Comparison of ENCODE assay signal across 1 cellular context in genomic region chr13:99498304-99499161, GRCh38.
TF ChIP-seq lines count a peak whose summit lies in the region.

No MANE protein-coding gene starts in this region.

TF ChIP-seq in HepG2, 621 proteins besides CTCF, POLR2A, EP300 and RAD21 (continued from another document and continues in another):
- TF ChIP-seq ZNF276 (CRISPR knock-in tag; IDR thresholded peaks at IDR 0.05; ENCODE audit: low read depth) (0 out of 2 replicates have a peak, but pooled peaks have one; percentile 34), EED (CRISPR knock-in tag; IDR thresholded peaks at IDR 0.05) (no peak), ZNF782 (CRISPR knock-in tag; IDR thresholded peaks at IDR 0.05; ENCODE audit: borderline replicate concordance) (peak; percentile 48; the same call in 1 of the 2 replicates), ZBTB25 (CRISPR knock-in tag; IDR thresholded peaks at IDR 0.05) (peak; percentile 91), ZHX2 (IDR thresholded peaks at IDR 0.05; ENCODE audit: low read depth) (peak; percentile 75), ZHX2 (CRISPR knock-in tag; IDR thresholded peaks at IDR 0.05; ENCODE audit: borderline replicate concordance) (no peak), TBP (CRISPR knock-in tag; IDR thresholded peaks at IDR 0.05) (no peak), TRAFD1 (CRISPR knock-in tag; IDR thresholded peaks at IDR 0.05; ENCODE audit: borderline replicate concordance) (no peak), PRDM10 (CRISPR knock-in tag; IDR thresholded peaks at IDR 0.05; ENCODE audit: low read depth) (no peak; the same call in 1 of the 2 replicates), ZNF607 (CRISPR knock-in tag; IDR thresholded peaks at IDR 0.05; ENCODE audit: borderline replicate concordance) (peak; percentile 93), ZNF451 (CRISPR knock-in tag; IDR thresholded peaks at IDR 0.05) (no peak), ELF3 (CRISPR knock-in tag; IDR thresholded peaks at IDR 0.05) (peak; percentile 80), CREB3 (CRISPR knock-in tag; IDR thresholded peaks at IDR 0.05) (no peak), CREM (IDR thresholded peaks at IDR 0.05) (peak; percentile 82), CREM (CRISPR knock-in tag; IDR thresholded peaks at IDR 0.05) (no peak), ZEB1 (IDR thresholded peaks at IDR 0.05; ENCODE audit: insufficient replicate concordance, low read depth) (peak; percentile 94), ZNF431 (CRISPR knock-in tag; IDR thresholded peaks at IDR 0.05; ENCODE audit: borderline replicate concordance, low read depth) (no peak), ZNF142 (CRISPR knock-in tag; IDR thresholded peaks at IDR 0.05) (no peak), ZNF124 (CRISPR knock-in tag; IDR thresholded peaks at IDR 0.05) (peak; percentile 39; the same call in 1 of the 2 replicates), CEBPG (CRISPR knock-in tag; IDR thresholded peaks at IDR 0.05) (no peak), HDAC6 (IDR thresholded peaks at IDR 0.05; ENCODE audit: low read depth, low read length) (no peak), HNF1A (IDR thresholded peaks at IDR 0.05; ENCODE audit: low read depth) (0 out of 2 replicates have a peak, but pooled peaks have one; percentile 38), HNF1A (CRISPR knock-in tag; IDR thresholded peaks at IDR 0.05; ENCODE audit: borderline replicate concordance) (peak; percentile 55; the same call in 1 of the 2 replicates), RXRA (CRISPR knock-in tag; IDR thresholded peaks at IDR 0.05) (no peak), ZNF83 (CRISPR knock-in tag; IDR thresholded peaks at IDR 0.05; ENCODE audit: borderline replicate concordance) (no peak), RBAK (CRISPR knock-in tag; IDR thresholded peaks at IDR 0.05) (no peak), SKI (IDR thresholded peaks at IDR 0.05; ENCODE audit: partially characterized antibody) (no peak), ARID2 (CRISPR knock-in tag; IDR thresholded peaks at IDR 0.05; ENCODE audit: borderline replicate concordance) (peak; percentile 88; the same call in 1 of the 2 replicates)
